8 cellular contexts compared by ENCODE assay signal in the genomic region with DNA sequence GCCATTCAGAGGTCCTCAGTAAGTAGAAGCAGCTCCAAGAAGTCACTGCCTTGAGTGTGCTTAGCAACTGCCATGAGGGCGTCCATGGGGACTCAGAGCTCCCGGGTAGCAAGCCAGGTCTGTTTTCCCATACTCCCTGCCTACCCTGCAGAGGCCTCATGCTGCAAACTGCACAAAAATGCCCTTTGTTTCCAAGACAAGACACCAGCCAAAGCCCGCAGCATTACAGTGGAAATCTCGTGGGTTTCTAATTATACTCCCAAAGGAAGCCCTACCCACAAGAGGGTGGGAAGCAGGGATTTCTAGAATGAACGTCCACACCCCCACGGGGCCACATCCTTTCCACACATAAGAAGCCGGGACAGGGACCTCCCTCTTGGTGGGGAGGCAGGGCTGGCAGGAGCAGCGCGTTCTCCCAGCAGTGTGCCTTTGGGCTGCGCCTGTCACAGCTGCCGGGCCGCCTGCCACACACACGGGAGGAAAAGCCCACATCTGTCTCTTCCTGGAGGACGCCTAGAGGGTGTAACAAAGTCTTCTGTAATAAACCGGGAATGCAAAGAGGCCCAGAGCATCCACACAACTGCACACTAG. TPM values are rescaled to one million over a fixed set of nuclear protein-coding genes. Genes with fewer than 3 reads are reported as not detected.
DNase-seq lines count a peak whose midpoint lies in the region; ATAC-seq and TF ChIP-seq lines count a peak whose summit lies in the region.

No MANE protein-coding gene starts in this region.

- intact Hi-C loops in ascending aorta (cut with DNase I): no loop called here
- intact Hi-C loops in spleen (cut with DNase I; ENCODE audit: low total_unique reads): no loop called here

- H3K27me3 ChIP-seq in ascending aorta: no peaks in the 10 kb centered on the region
- H3K27me3 ChIP-seq in spleen (replicated peaks in 1 of 7): no peaks in the 10 kb centered on the region

- H3K36me3 ChIP-seq in ascending aorta: no peaks in the 10 kb centered on the region
- H3K36me3 ChIP-seq in spleen: peaks cover 0 to 3% (median 0%) of the 10 kb centered on the region in 6 donors

- H3K9me3 ChIP-seq in ascending aorta (no peaks in the 10 kb centered on the region), spleen (no peaks in the 10 kb centered on the region)

- no peak for TF ChIP-seq POLR2A in spleen (IDR thresholded peaks at IDR 0.05)

- H3K4me3 ChIP-seq in ascending aorta (peak overlapping the region in 1 of 2 donors; percentile 37), spleen (no peak overlapping the region)

- 39 to 64% (median 55%) methylated on average over 15 of the region's 15 CpGs for WGBS in spleen, 5 donors

- H3K27ac ChIP-seq in ascending aorta (peak overlapping the region; percentile 13 to 61), spleen (no peak overlapping the region)

- no peak for ATAC-seq in GM18519 (IDR thresholded peaks at IDR 0.05; ENCODE audit: low FRiP score, unreplicated experiment)
- ATAC-seq in HG03378 (IDR thresholded peaks at IDR 0.05; ENCODE audit: unreplicated experiment): no peak

- TF ChIP-seq CTCF in ascending aorta (IDR thresholded peaks at IDR 0.05): no peak
- no peak for TF ChIP-seq CTCF in spleen (IDR thresholded peaks at IDR 0.05 in 8 of 11, conservative IDR thresholded peaks at IDR 0.05 in 3 of 11)

- peaks cover 10 to 14% of the 10 kb centered on the region in 2 donors for H3K4me1 ChIP-seq in ascending aorta
- H3K4me1 ChIP-seq in spleen: peaks cover 0 to 13% (median 0%) of the 10 kb centered on the region in 6 donors

- DNase-seq in LHCN-M2 (ENCODE audit: low read depth) (peak; percentile 88), ascending aorta (ENCODE audit: low spot score in 2 of 2) (no peak), islet precursor cell (peak; percentile 68), spleen (peak; percentile 41)
- DNase-seq in activated CD4-positive, alpha-beta T cell treated with anti-CD3 and anti-CD28 coated beads for 1 hour: no peak
- no peak for DNase-seq in stimulated activated CD4-positive, alpha-beta T cell treated with anti-CD3 and anti-CD28 coated beads, Interleukin-2, amount 100 ng/mL, for 48 hours

RNA-seq across cellular contexts. Expression of a gene that starts 31.1 kb away (rescaled TPM):
- 9.6 and 14.8 TPM in 2 replicates for total RNA-seq in LHCN-M2 (2014; rRNA removed)
- 10.6 TPM for polyA plus RNA-seq in LHCN-M2 (2012)
- total RNA-seq in ascending aorta: 5.2 TPM
- total RNA-seq in spleen: 10 to 100 TPM in 4 of 7 donors, 1 to 10 TPM in 3; 7.4 to 17.9 (median 11.2) TPM
- polyA plus RNA-seq in spleen: 1 to 10 TPM; 2.1 to 4.8 (median 3.9) TPM

Comparison
In these comparisons a context has a peak if more than half of its experiments do, and no peak if none do; other contexts are left out.
1. DNase-seq: peak in LHCN-M2 (single experiment), islet precursor cell (single experiment) and spleen (single experiment); none in ascending aorta (0 of 2), activated CD4-positive, alpha-beta T cell treated with anti-CD3 and anti-CD28 coated beads for 1 hour (single experiment) and stimulated activated CD4-positive, alpha-beta T cell treated with anti-CD3 and anti-CD28 coated beads, Interleukin-2, amount 100 ng/mL, for 48 hours (0 of 2).
2. H3K27ac ChIP-seq: peak in ascending aorta (2 of 2); none in spleen (0 of 8).